ENCODE assay signal across 23 cellular contexts in the genomic region with DNA sequence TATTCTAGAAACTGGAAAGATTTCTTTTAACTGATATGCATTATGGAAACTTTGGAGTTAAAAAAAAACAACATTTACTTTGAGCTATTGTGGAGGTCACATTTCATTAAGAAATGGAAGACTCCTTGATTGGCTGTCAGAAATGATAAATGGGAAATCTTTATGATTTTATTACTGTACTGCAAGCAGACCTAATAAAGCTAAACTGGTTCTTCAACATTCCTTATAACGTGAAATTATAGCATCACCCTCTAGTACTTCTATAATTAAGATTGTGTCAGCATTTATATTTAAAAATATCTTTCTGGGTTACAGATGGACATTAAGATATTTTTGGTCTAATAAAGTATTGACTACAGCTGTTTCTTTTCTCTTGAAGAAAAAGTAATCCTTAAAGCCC.
DNase-seq lines count a peak whose midpoint lies in the region; ATAC-seq, FAIRE-seq and TF ChIP-seq lines count a peak whose summit lies in the region.
"Had no signal": no experiment of that assay in that cellular context is flagged by ENCODE, and none has a peak within 500 bp of the region (broad histone marks: within the 10 kb centered on the region; RNA-seq: fewer than 3 reads in every experiment).

No MANE protein-coding gene starts in this region.

- H3K27me3 Mint-ChIP-seq in T-cell: no peaks in the 10 kb centered on the region
- H3K27me3 Mint-ChIP-seq: CD8-positive, alpha-beta memory T cell had no signal

- H3K27me3 ChIP-seq in bronchial epithelial cell (ENCODE audit: control insufficient read depth, insufficient read depth, low read length) (no peaks in the 10 kb centered on the region), small intestine (ENCODE audit: control insufficient read depth in 2 of 2, insufficient read depth in 2 of 2, low read length in 2 of 2) (no peaks in the 10 kb centered on the region)
- H3K27me3 ChIP-seq: BE2C, Peyer's patch, SJSA1 had no signal

- H3K4me1 ChIP-seq in small intestine (ENCODE audit: control insufficient read depth in 2 of 2, insufficient read depth in 1 of 2, low read depth in 1 of 2, low read length in 1 of 2): no peaks in the 10 kb centered on the region
- H3K4me1 ChIP-seq: Peyer's patch, SJSA1 had no signal

- H3K9me3 ChIP-seq in small intestine (ENCODE audit: control insufficient read depth, low read depth): no peaks in the 10 kb centered on the region
- H3K9me3 ChIP-seq: BE2C, Peyer's patch, SJSA1 had no signal

- CTCF ChIA-PET in T-cell (lab: Charles Lee): no interaction called here

- WGBS in small intestine, 3 donors: 10 to 44% (median 23%) methylated on average over 1 of the region's 1 CpG

- H3K27ac ChIP-seq in small intestine (ENCODE audit: low read depth in 1 of 2, low read length in 1 of 2): no peak overlapping the region
- H3K27ac ChIP-seq: KMS-11, Peyer's patch, SJSA1 had no signal

- no peaks in the 10 kb centered on the region for H3K36me3 Mint-ChIP-seq in T-cell
- H3K36me3 Mint-ChIP-seq: CD14-positive monocyte; CD8-positive, alpha-beta memory T cell had no signal

- H3K9me3 Mint-ChIP-seq in T-cell: no peaks in the 10 kb centered on the region
- H3K9me3 Mint-ChIP-seq: CD14-positive monocyte had no signal

- no peak overlapping the region for H3K4me3 ChIP-seq in LNCaP clone FGC (ENCODE audit: low read depth, low read length)
- H3K4me3 ChIP-seq in bronchial epithelial cell (ENCODE audit: low read depth, low read length): no peak overlapping the region
- H3K4me3 ChIP-seq in small intestine (ENCODE audit: low read depth in 1 of 2, low read length in 2 of 2): no peak overlapping the region
- H3K4me3 ChIP-seq: Peyer's patch, SJSA1 had no signal

- POLR2A ChIA-PET in T-cell (lab: Charles Lee): no interaction called here

- FAIRE-seq in bronchial epithelial cell (lab: Jason Lieb, UNC) (no peak), small intestine (lab: Jason Lieb, UNC) (peak; percentile 89)
- FAIRE-seq: H1 had no signal

- H3K36me3 ChIP-seq in bronchial epithelial cell (ENCODE audit: control insufficient read depth, insufficient read depth, low read length) (no peaks in the 10 kb centered on the region), small intestine (ENCODE audit: control insufficient read depth in 2 of 2, insufficient read depth in 2 of 2, low read length in 2 of 2) (no peaks in the 10 kb centered on the region)
- H3K36me3 ChIP-seq: BE2C, Peyer's patch had no signal

- TF ChIP-seq CTCF in LNCaP clone FGC (IDR thresholded peaks at IDR 0.05; ENCODE audit: control insufficient read depth, extremely low read depth, insufficient read depth) (no peak), bronchial epithelial cell (IDR thresholded peaks at IDR 0.05; ENCODE audit: insufficient read depth, low read length, severe bottlenecking) (no peak)

- no peaks in the 10 kb centered on the region for H3K4me1 Mint-ChIP-seq in T-cell
- H3K4me1 Mint-ChIP-seq: CD14-positive monocyte; CD8-positive, alpha-beta memory T cell had no signal

- no peak overlapping the region for H3K4me3 Mint-ChIP-seq in T-cell
- H3K4me3 Mint-ChIP-seq: CD14-positive monocyte; CD8-positive, alpha-beta memory T cell had no signal

- H3K27ac Mint-ChIP-seq in T-cell: no peak overlapping the region
- H3K27ac Mint-ChIP-seq: CD14-positive monocyte; CD8-positive, alpha-beta memory T cell had no signal

- no peak for ATAC-seq in T-cell (replicated peaks in 1 of 4)
- no peak for ATAC-seq in GM21515 (IDR thresholded peaks at IDR 0.05; ENCODE audit: unreplicated experiment)

- DNase-seq in DMS79 treated with DMSO at 0.1 percent for 48 hours (lab: John Stamatoyannopoulos, UW) (peak; percentile 4), DMS79 (lab: John Stamatoyannopoulos, UW) (no peak), LNCaP clone FGC (ENCODE audit: low read depth) (peak; percentile 43), bronchial epithelial cell (ENCODE audit: low read depth) (peak; percentile 53), small intestine (peak; percentile 79), T-cell (no peak)
- DNase-seq: 8988T; ACHN; BE2C; CD8-positive, alpha-beta memory T cell; HCEC 1CT; NCI-H1092 treated with DMSO at 0.1 percent for 48 hours; NCI-H146; NCI-H1930; NCI-H2107; NCI-H446 treated with DMSO at 0.1 percent for 48 hours; NCI-H526; Peyer's patch had no signal

Comparison
In these comparisons a context has a peak if more than half of its experiments do, and no peak if none do; other contexts are left out.
1. DNase-seq: peak in DMS79 treated with DMSO at 0.1 percent for 48 hours (single experiment), LNCaP clone FGC (single experiment), bronchial epithelial cell (single experiment) and small intestine (single experiment); none in DMS79 (single experiment) and T-cell (0 of 34).